Comparison of ENCODE assay signal across 27 cellular contexts in the genomic region with DNA sequence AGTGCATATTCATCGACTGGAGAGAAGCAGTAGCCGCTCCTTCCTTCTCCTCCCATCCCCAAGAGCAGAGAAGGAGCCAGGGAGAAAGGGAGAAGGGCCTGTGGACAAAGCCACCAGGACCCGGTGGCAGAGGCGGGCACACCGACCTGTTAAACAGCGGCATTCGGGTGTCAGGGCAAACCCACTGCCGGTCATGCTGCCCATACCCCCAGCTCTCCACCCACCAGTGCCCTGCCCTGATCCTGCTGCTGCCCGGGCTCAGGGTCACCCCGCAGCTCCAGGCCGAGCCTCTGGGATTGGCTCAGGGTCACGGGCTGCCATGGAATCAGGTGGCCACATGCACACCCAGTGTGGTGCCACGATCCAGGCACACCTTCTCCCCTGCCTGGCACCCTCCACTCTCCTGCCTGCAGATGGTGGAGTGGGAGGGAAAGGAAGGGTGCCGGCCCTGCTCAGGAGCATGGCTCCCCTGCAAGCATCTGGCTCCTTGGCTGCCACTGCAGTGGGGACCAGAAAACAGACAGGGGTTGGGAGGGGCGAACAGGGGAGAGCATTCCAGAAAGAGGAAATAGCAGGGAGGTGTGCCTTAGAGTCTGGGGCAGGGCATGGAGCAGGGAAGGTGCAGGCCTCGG. TPM values are rescaled to one million over a fixed set of nuclear protein-coding genes. Genes with fewer than 3 reads are reported as not detected.
DNase-seq lines count a peak whose midpoint lies in the region; ATAC-seq and TF ChIP-seq lines count a peak whose summit lies in the region.
"Had no signal": no experiment of that assay in that cellular context is flagged by ENCODE, and none has a peak within 500 bp of the region (broad histone marks: within the 10 kb centered on the region; RNA-seq: fewer than 3 reads in every experiment).

No MANE protein-coding gene starts in this region.

- peak; percentile 70 for ATAC-seq in WTC11
- no peak for ATAC-seq in stimulated activated effector memory CD8-positive, alpha-beta T cell treated with anti-CD3 and anti-CD28 coated beads, Interleukin-12 subunit alpha, Interleukin-12 subunit beta, amount 100 ng/mL, for 72 hours
- ATAC-seq in GM19455 (IDR thresholded peaks at IDR 0.05; ENCODE audit: unreplicated experiment) = no peak
- ATAC-seq: CD8-positive, alpha-beta T cell; left lobe of liver; naive thymus-derived CD4-positive, alpha-beta T cell; upper lobe of right lung had no signal

- peak overlapping the region; percentile 79 for H3K27ac Mint-ChIP-seq in WTC11
- H3K27ac Mint-ChIP-seq in stimulated activated effector memory CD8-positive, alpha-beta T cell treated with anti-CD3 and anti-CD28 coated beads, Interleukin-12 subunit alpha, Interleukin-12 subunit beta, amount 100 ng/mL, for 72 hours = peak overlapping the region; percentile 1
- H3K27ac Mint-ChIP-seq: activated CD4-positive, alpha-beta memory T cell treated with anti-CD3 and anti-CD28 coated beads, Interleukin-2, amount 10 ng/mL, durations not matched to agents 7 days and 5 days; activated naive CD4-positive, alpha-beta T cell treated with anti-CD3 and anti-CD28 coated beads, Interleukin-2, amount 50 U/mL, for 24 hours; activated T-helper 2 cell treated with anti-CD3 and anti-CD28 coated beads, Interferon-gamma antibody, Interleukin-2, Interleukin-4, amounts not matched to agents 10 μg/mL and 5 μg/mL and 100 μg/mL, durations not matched to agents 14 hours and 24 hours and 36 hours; CD8-positive, alpha-beta T cell; dendritic cell treated with granulocyte-macrophage colony-stimulating factor and Interleukin-4, amounts not matched to agents 40 ng/mL and 50 ng/mL, for 4 days had no signal

- H3K27ac ChIP-seq in mesenchymal stem cell (ENCODE audit: low read length, poor library complexity, severe bottlenecking) (no peak overlapping the region), spleen (peak overlapping the region in 2 of 8 donors; percentile 29 to 39)
- H3K27ac ChIP-seq: 22Rv1, GM23248, Peyer's patch, suprapubic skin, upper lobe of right lung had no signal

- no peaks in the 10 kb centered on the region for H3K36me3 Mint-ChIP-seq in WTC11
- H3K36me3 Mint-ChIP-seq in stimulated activated effector memory CD8-positive, alpha-beta T cell treated with anti-CD3 and anti-CD28 coated beads, Interleukin-12 subunit alpha, Interleukin-12 subunit beta, amount 100 ng/mL, for 72 hours = no peaks in the 10 kb centered on the region
- H3K36me3 Mint-ChIP-seq: activated naive CD4-positive, alpha-beta T cell treated with anti-CD3 and anti-CD28 coated beads, Interleukin-2, amount 50 U/mL, for 24 hours; CD8-positive, alpha-beta T cell; mesothelial cell of epicardium had no signal

- intact Hi-C loops in spleen (cut with DNase I; ENCODE audit: low total_unique reads) = no loop called here

- no peak overlapping the region for H2AFZ ChIP-seq in mesenchymal stem cell (ENCODE audit: low read depth, low read length)
- H2AFZ ChIP-seq: GM23248, hepatocyte had no signal

- no peak for TF ChIP-seq POLR2A in erythroblast (IDR thresholded peaks at IDR 0.05; ENCODE audit: low read length)
- no peak for TF ChIP-seq POLR2A in spleen (IDR thresholded peaks at IDR 0.05)

- H3K79me1 ChIP-seq in mesenchymal stem cell (replicated peaks; ENCODE audit: low read length, poor library complexity, severe bottlenecking) = no peaks in the 10 kb centered on the region

- no peak overlapping the region for H3K4ac ChIP-seq in mesenchymal stem cell (ENCODE audit: low read depth in 1 of 2, low read length in 2 of 2)

- no peak overlapping the region for H4K91ac ChIP-seq in mesenchymal stem cell (ENCODE audit: low read length)

- H2AK5ac ChIP-seq in mesenchymal stem cell (ENCODE audit: low read length, severe bottlenecking) = peak overlapping the region; percentile 18

- H3K9me3 Mint-ChIP-seq in WTC11 = no peaks in the 10 kb centered on the region
- no peaks in the 10 kb centered on the region for H3K9me3 Mint-ChIP-seq in stimulated activated effector memory CD8-positive, alpha-beta T cell treated with anti-CD3 and anti-CD28 coated beads, Interleukin-12 subunit alpha, Interleukin-12 subunit beta, amount 100 ng/mL, for 72 hours
- H3K9me3 Mint-ChIP-seq: activated CD4-positive, alpha-beta memory T cell treated with anti-CD3 and anti-CD28 coated beads, Interleukin-2, amount 10 ng/mL, durations not matched to agents 7 days and 5 days; activated naive CD4-positive, alpha-beta T cell treated with anti-CD3 and anti-CD28 coated beads, Interleukin-2, amount 50 U/mL, for 24 hours; activated T-helper 2 cell treated with anti-CD3 and anti-CD28 coated beads, Interferon-gamma antibody, Interleukin-2, Interleukin-4, amounts not matched to agents 10 μg/mL and 5 μg/mL and 100 μg/mL, durations not matched to agents 14 hours and 24 hours and 36 hours; CD8-positive, alpha-beta T cell; dendritic cell treated with granulocyte-macrophage colony-stimulating factor and Interleukin-4, amounts not matched to agents 40 ng/mL and 50 ng/mL, for 4 days; mesothelial cell of epicardium; naive thymus-derived CD4-positive, alpha-beta T cell had no signal

- no peak overlapping the region for H4K8ac ChIP-seq in mesenchymal stem cell (ENCODE audit: low read length)

- 90% methylated on average over 13 of the region's 16 CpGs for WGBS in mesenchymal stem cell
- 87 to 95% (median 91%) methylated on average over 11 to 16 of the region's 16 CpGs for WGBS in spleen, 5 donors

- no peak overlapping the region for H2BK12ac ChIP-seq in mesenchymal stem cell (ENCODE audit: low read length in 2 of 2)

- H3K4me3 Mint-ChIP-seq in WTC11 = no peak overlapping the region
- H3K4me3 Mint-ChIP-seq in stimulated activated effector memory CD8-positive, alpha-beta T cell treated with anti-CD3 and anti-CD28 coated beads, Interleukin-12 subunit alpha, Interleukin-12 subunit beta, amount 100 ng/mL, for 72 hours = no peak overlapping the region
- H3K4me3 Mint-ChIP-seq: activated CD4-positive, alpha-beta memory T cell treated with anti-CD3 and anti-CD28 coated beads, Interleukin-2, amount 10 ng/mL, durations not matched to agents 7 days and 5 days; activated naive CD4-positive, alpha-beta T cell treated with anti-CD3 and anti-CD28 coated beads, Interleukin-2, amount 50 U/mL, for 24 hours; CD8-positive, alpha-beta T cell; dendritic cell treated with granulocyte-macrophage colony-stimulating factor and Interleukin-4, amounts not matched to agents 40 ng/mL and 50 ng/mL, for 4 days; mesothelial cell of epicardium; naive thymus-derived CD4-positive, alpha-beta T cell had no signal

- no peaks in the 10 kb centered on the region for H3K9me3 ChIP-seq in mesenchymal stem cell (ENCODE audit: control insufficient read depth, low read length)
- H3K9me3 ChIP-seq in spleen = no peaks in the 10 kb centered on the region
- H3K9me3 ChIP-seq: Peyer's patch, SJSA1, suprapubic skin, upper lobe of right lung had no signal

- no peak overlapping the region for H3K4me2 ChIP-seq in mesenchymal stem cell (ENCODE audit: low read length, poor library complexity, severe bottlenecking)
- H3K4me2 ChIP-seq: hepatocyte had no signal

- H3K4me1 ChIP-seq in mesenchymal stem cell (ENCODE audit: control insufficient read depth, insufficient read depth, low read depth, low read length) = peaks cover 50% of the 10 kb centered on the region
- no peaks in the 10 kb centered on the region for H3K4me1 ChIP-seq in spleen
- H3K4me1 ChIP-seq: Peyer's patch, upper lobe of right lung had no signal

- POLR2A ChIA-PET in WTC11 (lab: Charles Lee) = interaction anchor here (0.8 to 1.4 kb wide), 4 partner anchors 13 to 18 kb away, joined by 3 to 5 read pairs (median 3); partner anchors contain the start of gene RASD1

- H3K4me1 Mint-ChIP-seq in WTC11 = peaks cover 25% of the 10 kb centered on the region
- peaks cover 24% of the 10 kb centered on the region for H3K4me1 Mint-ChIP-seq in stimulated activated effector memory CD8-positive, alpha-beta T cell treated with anti-CD3 and anti-CD28 coated beads, Interleukin-12 subunit alpha, Interleukin-12 subunit beta, amount 100 ng/mL, for 72 hours
- H3K4me1 Mint-ChIP-seq: activated naive CD4-positive, alpha-beta T cell treated with anti-CD3 and anti-CD28 coated beads, Interleukin-2, amount 50 U/mL, for 24 hours had no signal

- peak overlapping the region in 1 of 2 experiments; percentile 27 for H3K14ac ChIP-seq in mesenchymal stem cell (ENCODE audit: low read length in 2 of 2)

- H3K27me3 ChIP-seq in mesenchymal stem cell (ENCODE audit: control insufficient read depth in 1 of 2, insufficient read depth in 1 of 2, low read length in 2 of 2) (peaks cover 4 to 20% of the 10 kb centered on the region in 2 experiments), spleen (replicated peaks in 1 of 7) (no peaks in the 10 kb centered on the region)
- H3K27me3 ChIP-seq: hepatocyte, Peyer's patch, SJSA1, suprapubic skin, upper lobe of right lung had no signal

- H3K18ac ChIP-seq in mesenchymal stem cell (ENCODE audit: low read depth in 1 of 2, low read length in 2 of 2) = no peak overlapping the region

- TF ChIP-seq CTCF in WTC11 (IDR thresholded peaks at IDR 0.05) (no peak), spleen (IDR thresholded peaks at IDR 0.05 in 8 of 11, conservative IDR thresholded peaks at IDR 0.05 in 3 of 11) (no peak)

- no peak overlapping the region for H2BK120ac ChIP-seq in mesenchymal stem cell (ENCODE audit: low read depth, low read length)

- H3K36me3 ChIP-seq in mesenchymal stem cell (ENCODE audit: control insufficient read depth in 1 of 2, insufficient read depth in 2 of 2, low read depth in 1 of 2, low read length in 2 of 2) (peaks cover 0 to 13% of the 10 kb centered on the region in 2 experiments), spleen (no peaks in the 10 kb centered on the region)
- H3K36me3 ChIP-seq: Peyer's patch, SJSA1, upper lobe of right lung had no signal

- peak overlapping the region; percentile 73 for H3K9ac ChIP-seq in mesenchymal stem cell (ENCODE audit: low read length)
- H3K9ac ChIP-seq: GM23248 had no signal

- H2BK15ac ChIP-seq in mesenchymal stem cell (ENCODE audit: low read depth, poor library complexity, severe bottlenecking) = no peak overlapping the region

- DNase-seq in DMS 273 (lab: John Stamatoyannopoulos, UW; ENCODE audit: unreplicated experiment) (peak; percentile 28), DMS 273 treated with DMSO at 0.1 percent for 48 hours (lab: John Stamatoyannopoulos, UW) (no peak), WTC11 (ENCODE audit: low spot score) (no peak), mesenchymal stem cell (no peak), erythroblast (lab: John Stamatoyannopoulos, UW) (no peak), spleen (no peak)
- no peak for DNase-seq in stimulated activated effector memory CD8-positive, alpha-beta T cell treated with anti-CD3 and anti-CD28 coated beads, Interleukin-12 subunit alpha, Interleukin-12 subunit beta, amount 100 ng/mL, for 72 hours (ENCODE audit: low spot score in 2 of 2)
- DNase-seq: activated CD4-positive, alpha-beta memory T cell treated with anti-CD3 and anti-CD28 coated beads, Interleukin-2, amount 10 ng/mL, durations not matched to agents 7 days and 5 days; activated CD4-positive, CD25-positive, alpha-beta regulatory T cell treated with anti-CD3 and anti-CD28 coated beads, Interleukin-2, amount 50 U/mL, for 72 hours; caudate nucleus; CD8-positive, alpha-beta T cell; GM23248; naive thymus-derived CD4-positive, alpha-beta T cell; NCI-H69; Peyer's patch; stimulated activated CD4-positive, alpha-beta T cell treated with anti-CD3 and anti-CD28 coated beads, Interleukin-4, amount 100 ng/mL, for 1 hour; upper lobe of right lung had no signal

- no peak overlapping the region for H3K4me3 ChIP-seq in mesenchymal stem cell (ENCODE audit: insufficient read depth in 1 of 2, low read depth in 1 of 2, low read length in 2 of 2)
- no peak overlapping the region for H3K4me3 ChIP-seq in spleen
- H3K4me3 ChIP-seq: GM23248, hepatocyte, Peyer's patch, SJSA1, suprapubic skin, upper lobe of right lung had no signal

- H3K23ac ChIP-seq in mesenchymal stem cell (ENCODE audit: low read length in 2 of 2) = no peak overlapping the region

- H2BK5ac ChIP-seq in mesenchymal stem cell (ENCODE audit: low read depth, low read length, poor library complexity, severe bottlenecking) = no peak overlapping the region

- CTCF ChIA-PET in WTC11 (lab: Charles Lee) = interaction anchor here (1.0 to 3.6 kb wide), 6 partner anchors 9 to 160 kb away, joined by 4 to 46 read pairs (median 6); partner anchors contain the start of gene RASD1

- no peaks in the 10 kb centered on the region for H3K27me3 Mint-ChIP-seq in WTC11 (ENCODE audit: low read depth)
- H3K27me3 Mint-ChIP-seq: activated CD4-positive, alpha-beta memory T cell treated with anti-CD3 and anti-CD28 coated beads, Interleukin-2, amount 10 ng/mL, durations not matched to agents 7 days and 5 days; activated naive CD4-positive, alpha-beta T cell treated with anti-CD3 and anti-CD28 coated beads, Interleukin-2, amount 50 U/mL, for 24 hours; dendritic cell treated with granulocyte-macrophage colony-stimulating factor and Interleukin-4, amounts not matched to agents 40 ng/mL and 50 ng/mL, for 4 days; naive thymus-derived CD4-positive, alpha-beta T cell had no signal

RNA-seq across cellular contexts. Expression of gene RASD1, which starts 18.3 kb away (rescaled TPM):
- total RNA-seq in WTC11 (2021) (5.1 to 5.3 TPM (median 5.2 TPM) in 3 replicates), spleen (10 to 100 TPM in 5 of 7 donors, 1 to 10 TPM in 2; 6.6 to 52.3 (median 13.1) TPM)
- 0.21 TPM for polyA plus RNA-seq in mesenchymal stem cell (2013, experiment 1 of 2)
- polyA plus RNA-seq in mesenchymal stem cell (2013, experiment 2 of 2) = 0.15 TPM
- polyA plus RNA-seq in spleen = 1 to 10 TPM; 2.9 to 7.9 (median 3.3) TPM
- polyA plus RNA-seq: naive thymus-derived CD4-positive, alpha-beta T cell had no signal

RNA-seq across cellular contexts. Expression of gene MED9, which starts 37.7 kb away (rescaled TPM):
- total RNA-seq in WTC11 (2021) (15.9 to 21.1 TPM (median 18.1 TPM) in 3 replicates), spleen (10 to 100 TPM; 13.8 to 19.2 (median 16.6) TPM)
- 6.1 TPM for polyA plus RNA-seq in mesenchymal stem cell (2013, experiment 1 of 2)
- polyA plus RNA-seq in mesenchymal stem cell (2013, experiment 2 of 2) = 6.3 TPM
- 10 to 100 TPM in 2 of 3 donors, 1 to 10 TPM in 1; 8.5 to 13.7 (median 10.3) TPM for polyA plus RNA-seq in spleen
